ENCODE assay signal across 24 cellular contexts in the genomic region with DNA sequence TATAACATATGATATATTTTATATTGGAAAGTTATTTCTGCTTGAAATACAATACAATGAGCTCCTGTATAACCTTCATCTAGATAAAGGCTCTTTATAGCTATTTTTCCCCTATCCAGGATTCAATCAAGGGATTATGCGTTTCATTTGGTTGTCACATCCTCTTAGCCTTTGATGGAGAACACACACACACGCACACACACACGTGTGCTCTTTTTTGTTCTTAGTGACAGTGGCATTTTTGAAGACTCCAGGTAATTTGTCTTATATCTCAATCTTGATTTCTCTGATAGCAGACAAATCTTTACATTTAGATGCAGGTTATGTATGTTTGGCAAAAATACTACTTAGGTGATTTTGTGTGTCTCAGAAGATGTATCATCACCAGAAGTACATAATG.
"Had no signal": no experiment of that assay in that cellular context is flagged by ENCODE, and none has a peak within 500 bp of the region (broad histone marks: within the 10 kb centered on the region; RNA-seq: fewer than 3 reads in every experiment).

No MANE protein-coding gene starts in this region.

- H3K36me3 ChIP-seq: stomach, suprapubic skin, thoracic aorta, thyroid gland, tibial artery, tibial nerve, transverse colon, upper lobe of left lung, upper lobe of right lung, uterus, vagina had no signal

- H3K9me3 ChIP-seq: suprapubic skin, testis, thyroid gland, tibial artery, transverse colon, upper lobe of right lung, uterus, vagina had no signal

- H3K27ac ChIP-seq: stomach, suprapubic skin, testis, thoracic aorta, thyroid gland, tibial artery, tibial nerve, transverse colon, upper lobe of left lung, upper lobe of right lung, uterus, vagina had no signal

- H3K27me3 ChIP-seq: stomach, suprapubic skin, testis, thyroid gland, tibial artery, tibial nerve, transverse colon, upper lobe of left lung, upper lobe of right lung, uterus, vagina had no signal

- DNase-seq: stimulated activated CD4-positive, alpha-beta T cell treated with anti-CD3 and anti-CD28 coated beads, Interleukin-2, amount 100 ng/mL, for 48 hours; stimulated activated CD4-positive, alpha-beta T cell treated with anti-CD3 and anti-CD28 coated beads, Interleukin-4, amount 100 ng/mL, for 1 hour; stimulated activated CD4-positive, alpha-beta T cell treated with anti-CD3 and anti-CD28 coated beads, Interleukin-4, amount 100 ng/mL, for 24 hours; stimulated activated CD4-positive, alpha-beta T cell treated with anti-CD3 and anti-CD28 coated beads, Interleukin-4, amount 100 ng/mL, for 4 hours; stimulated activated CD8-positive, alpha-beta memory T cell treated with anti-CD3 and anti-CD28 coated beads, Interleukin-4, amount 100 ng/mL, for 48 hours; stimulated activated naive B cell treated with anti-CD40 and anti-IgM and Interleukin-4, amounts not matched to agents 10 μg/mL and 1 μg/mL and 100 μg/mL, for 72 hours; stimulated activated naive CD4-positive, alpha-beta T cell; stimulated activated naive CD4-positive, alpha-beta T cell treated with Interleukin-2 at 50 U/mL for 16 hours; stimulated activated naive CD8-positive, alpha-beta T cell treated with anti-CD3 and anti-CD28 coated beads, Interleukin-15, amount 100 ng/mL, for 72 hours; stimulated activated naive CD8-positive, alpha-beta T cell treated with anti-CD3 and anti-CD28 coated beads, Interleukin-15, Interleukin-2, amounts not matched to agents 100 U/mL and 50 U/mL, for 24 hours; stomach; substantia nigra; testis; thyroid gland; tibial artery; transverse colon; trophoblast cell; upper lobe of left lung; upper lobe of right lung; uterus had no signal

- H3K4me3 ChIP-seq: stomach, suprapubic skin, testis, thoracic aorta, thyroid gland, tibial artery, tibial nerve, transverse colon, upper lobe of left lung, upper lobe of right lung, uterus, vagina had no signal
